1 cellular context compared by ENCODE assay signal in genomic region chr3:72318504-72319201, GRCh38.
A peak's percentile ranks its signal among the peaks of the same experiment; 100 is the strongest.
TF ChIP-seq lines count a peak whose summit lies in the region.

No MANE protein-coding gene starts in this region.

TF ChIP-seq in K562, 482 proteins besides CTCF, POLR2A, EP300 and RAD21 (continued from another document):
- TF ChIP-seq, protein P1, sequence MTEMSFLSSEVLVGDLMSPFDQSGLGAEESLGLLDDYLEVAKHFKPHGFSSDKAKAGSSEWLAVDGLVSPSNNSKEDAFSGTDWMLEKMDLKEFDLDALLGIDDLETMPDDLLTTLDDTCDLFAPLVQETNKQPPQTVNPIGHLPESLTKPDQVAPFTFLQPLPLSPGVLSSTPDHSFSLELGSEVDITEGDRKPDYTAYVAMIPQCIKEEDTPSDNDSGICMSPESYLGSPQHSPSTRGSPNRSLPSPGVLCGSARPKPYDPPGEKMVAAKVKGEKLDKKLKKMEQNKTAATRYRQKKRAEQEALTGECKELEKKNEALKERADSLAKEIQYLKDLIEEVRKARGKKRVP (CRISPR knock-in tag; IDR thresholded peaks at IDR 0.05) = 0 out of 2 replicates have a peak, but pooled peaks have one; percentile 9
- TF ChIP-seq TCF3 (CRISPR knock-in tag; IDR thresholded peaks at IDR 0.05) = peak; percentile 43; the same call in 1 of the 2 replicates
- TF ChIP-seq, protein P2, sequence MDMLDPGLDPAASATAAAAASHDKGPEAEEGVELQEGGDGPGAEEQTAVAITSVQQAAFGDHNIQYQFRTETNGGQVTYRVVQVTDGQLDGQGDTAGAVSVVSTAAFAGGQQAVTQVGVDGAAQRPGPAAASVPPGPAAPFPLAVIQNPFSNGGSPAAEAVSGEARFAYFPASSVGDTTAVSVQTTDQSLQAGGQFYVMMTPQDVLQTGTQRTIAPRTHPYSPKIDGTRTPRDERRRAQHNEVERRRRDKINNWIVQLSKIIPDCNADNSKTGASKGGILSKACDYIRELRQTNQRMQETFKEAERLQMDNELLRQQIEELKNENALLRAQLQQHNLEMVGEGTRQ (CRISPR knock-in tag; IDR thresholded peaks at IDR 0.05) = no peak
